In genomic region chr11:120229451-120230424, GRCh38 we compare ENCODE assay signal across 8 cellular contexts. TPM values are rescaled to one million over a fixed set of nuclear protein-coding genes. Genes with fewer than 3 reads are reported as not detected.
DNase-seq lines count a peak whose midpoint lies in the region; ATAC-seq and TF ChIP-seq lines count a peak whose summit lies in the region.

No MANE protein-coding gene starts in this region.

- intact Hi-C loops in colonic mucosa (cut with DNase I) (loop anchor here (1.0 kb wide), 1 partner anchor 57 kb away; no protein-coding TSS in a partner anchor), ovary (cut with DNase I) (loop anchor here (2.0 to 5.0 kb wide), 3 partner anchors 57 to 68 kb away; no protein-coding TSS in a partner anchor)

- peak; percentile 56 for DNase-seq in GM03348 (ENCODE audit: low spot score)
- peak; percentile 34 for DNase-seq in MV-4-11 (lab: John Stamatoyannopoulos, UW)
- no peak for DNase-seq in colonic mucosa
- DNase-seq in ovary, result peak in 1 of 5 donors; percentile 60
- no peak for DNase-seq in 8988T
- DNase-seq in SW 1271 (lab: John Stamatoyannopoulos, UW), result no peak

- TF ChIP-seq CTCF in colonic mucosa (IDR thresholded peaks at IDR 0.05) (peak; percentile 43), ovary (IDR thresholded peaks at IDR 0.05) (peak; percentile 52 to 70 (median 67))

- TF ChIP-seq POLR2A in ovary (IDR thresholded peaks at IDR 0.05), result no peak
- TF ChIP-seq POLR2A in GM18505 (IDR thresholded peaks at IDR 0.05; ENCODE audit: borderline replicate concordance, extremely low read depth, insufficient read depth, insufficient read length), result no peak

- WGBS in ovary, 3 donors, result 48 to 55% (median 55%) methylated on average over 17 of the region's 17 CpGs

- peaks cover 3% of the 10 kb centered on the region for H3K4me1 ChIP-seq in colonic mucosa
- H3K4me1 ChIP-seq in ovary (ENCODE audit: insufficient read depth), result peaks cover 8% of the 10 kb centered on the region

- H3K36me3 ChIP-seq in colonic mucosa, result no peaks in the 10 kb centered on the region
- no peaks in the 10 kb centered on the region for H3K36me3 ChIP-seq in ovary

- no peak overlapping the region for H3K9ac ChIP-seq in colonic mucosa (ENCODE audit: low read depth in 2 of 2, low read length in 2 of 2)

- no peak for TF ChIP-seq EP300 in ovary (IDR thresholded peaks at IDR 0.05)

- H3K27ac ChIP-seq in colonic mucosa (no peak overlapping the region), ovary (peak overlapping the region in 1 of 2 donors; percentile 52)

- no peaks in the 10 kb centered on the region for H3K9me3 ChIP-seq in colonic mucosa
- no peaks in the 10 kb centered on the region for H3K9me3 ChIP-seq in ovary

- no peak overlapping the region for H3K4me3 ChIP-seq in colonic mucosa
- H3K4me3 ChIP-seq in ovary, result no peak overlapping the region

- ATAC-seq in GM18505 (IDR thresholded peaks at IDR 0.05; ENCODE audit: unreplicated experiment) (no peak), HG03571 (IDR thresholded peaks at IDR 0.05; ENCODE audit: unreplicated experiment) (no peak)

- H3K27me3 ChIP-seq in colonic mucosa (no peaks in the 10 kb centered on the region), ovary (no peaks in the 10 kb centered on the region)

RNA-seq across cellular contexts. Expression of gene POU2F3, which starts 10.2 kb away (rescaled TPM):
- total RNA-seq in colonic mucosa (1 to 10 TPM in 1 of 2 donors, under 1 TPM in 1; 0.77 to 1.5 TPM), ovary (1 to 10 TPM in 1 of 7 donors, under 1 TPM in 4, not detected in 2; 0.20 to 1.0 (median 0.23) TPM)
- under 1 TPM; 0.05 to 0.08 TPM for polyA plus RNA-seq in ovary

RNA-seq across cellular contexts. Expression of gene OAF, which starts 18.9 kb away (rescaled TPM):
- total RNA-seq in colonic mucosa, result 100 to 1,000 TPM; 142 to 152 TPM
- total RNA-seq in ovary, result 100 to 1,000 TPM in 2 of 7 donors, 10 to 100 TPM in 5; 26.6 to 170 (median 66.5) TPM
- 10 to 100 TPM; 38.1 to 44.1 TPM for polyA plus RNA-seq in ovary

Comparison
In these comparisons a context has a peak if more than half of its experiments do, and no peak if none do; other contexts are left out.
1. DNase-seq: peak in GM03348 (single experiment) and MV-4-11 (single experiment); none in colonic mucosa (single experiment), 8988T (single experiment) and SW 1271 (0 of 2).